8 cellular contexts compared by ENCODE assay signal in genomic region chr12:57069522-57069921, GRCh38. TPM values are rescaled to one million over a fixed set of nuclear protein-coding genes. Genes with fewer than 3 reads are reported as not detected.
DNase-seq lines count a peak whose midpoint lies in the region; ATAC-seq, FAIRE-seq and TF ChIP-seq lines count a peak whose summit lies in the region.

No MANE protein-coding gene starts in this region.

- peaks cover 14% of the 10 kb centered on the region for H3K4me1 Mint-ChIP-seq in T-helper 17 cell

- H3K4me3 ChIP-seq in bronchial epithelial cell (ENCODE audit: low read depth, low read length), result no peak overlapping the region

- H3K27me3 Mint-ChIP-seq in T-helper 17 cell, result no peaks in the 10 kb centered on the region

- DNase-seq in SHP77 (lab: John Stamatoyannopoulos, UW) (peak; percentile 48 to 57), SHP77 treated with DMSO at 0.1 percent for 48 hours (lab: John Stamatoyannopoulos, UW) (no peak), NCI-H128 (lab: John Stamatoyannopoulos, UW; ENCODE audit: unreplicated experiment) (peak; percentile 19), T-helper 17 cell (peak in 2 of 3 donors; percentile 29 to 44), bronchial epithelial cell (ENCODE audit: low read depth) (peak; percentile 78), islet precursor cell (peak; percentile 86), smooth muscle cell of the brain vasculature (ENCODE audit: low read depth, low spot score) (peak; percentile 66)

- H3K4me3 Mint-ChIP-seq in T-helper 17 cell, result peak overlapping the region; percentile 25

- peaks cover 3% of the 10 kb centered on the region for H3K36me3 Mint-ChIP-seq in T-helper 17 cell (ENCODE audit: low read depth)

- no peaks in the 10 kb centered on the region for H3K9me3 ChIP-seq in T-helper 17 cell (ENCODE audit: control insufficient read depth, low read length, poor library complexity, severe bottlenecking)

- peaks cover 2% of the 10 kb centered on the region for H3K36me3 ChIP-seq in bronchial epithelial cell (ENCODE audit: control insufficient read depth, insufficient read depth, low read length)

- ATAC-seq in HG02588 (IDR thresholded peaks at IDR 0.05; ENCODE audit: unreplicated experiment), result peak; percentile 81
- ATAC-seq in T-helper 17 cell, result peak; percentile 100

- TF ChIP-seq CTCF in bronchial epithelial cell (IDR thresholded peaks at IDR 0.05; ENCODE audit: insufficient read depth, low read length, severe bottlenecking), result peak; percentile 86

- no peak for FAIRE-seq in bronchial epithelial cell (lab: Jason Lieb, UNC)

- peak overlapping the region; percentile 86 for H3K27ac Mint-ChIP-seq in T-helper 17 cell

- H3K27me3 ChIP-seq in bronchial epithelial cell (ENCODE audit: control insufficient read depth, insufficient read depth, low read length), result no peaks in the 10 kb centered on the region

RNA-seq across cellular contexts. Expression of gene NEMP1, which starts 9.1 kb away (rescaled TPM):
- total RNA-seq in T-helper 17 cell (10 to 100 TPM; 12.2 to 14.1 TPM), bronchial epithelial cell (4.2 and 5.2 TPM in 2 replicates)

RNA-seq across cellular contexts. Expression of gene NAB2, which starts 19.4 kb away (rescaled TPM):
- total RNA-seq in T-helper 17 cell (1 to 10 TPM; 4.0 to 5.0 TPM), bronchial epithelial cell (33.0 and 40.5 TPM in 2 replicates)

RNA-seq across cellular contexts. Expression of gene MYO1A, which starts 19.6 kb away (rescaled TPM):
- total RNA-seq in T-helper 17 cell, result under 1 TPM in 1 of 2 donors, not detected in 1; 0.70 TPM
- total RNA-seq in bronchial epithelial cell, result under 0.01 and 0.13 TPM in 2 replicates

RNA-seq across cellular contexts. Expression of gene STAT6, which starts 41.6 kb away (rescaled TPM):
- 100 to 1,000 TPM; 205 to 253 TPM for total RNA-seq in T-helper 17 cell
- 30.8 and 77.7 TPM in 2 replicates for total RNA-seq in bronchial epithelial cell

RNA-seq across cellular contexts. Expression of gene TAC3, which starts 53.2 kb away (rescaled TPM):
- total RNA-seq in T-helper 17 cell, result not detected
- total RNA-seq in bronchial epithelial cell, result not detected in 2 replicates
